Comparison of ENCODE assay signal across 8 cellular contexts in genomic region chr6:25138024-25138696, GRCh38.
DNase-seq lines count a peak whose midpoint lies in the region; ATAC-seq and TF ChIP-seq lines count a peak whose summit lies in the region.

No MANE protein-coding gene starts in this region.

- peak overlapping the region; percentile 88 for H3K9ac ChIP-seq in adipocyte (ENCODE audit: low read length)

- peaks cover 2% of the 10 kb centered on the region for H3K9me3 ChIP-seq in adipocyte (ENCODE audit: control insufficient read depth, low read length)

- intact Hi-C loops in left cardiac atrium (cut with DNase I) = no loop called here

- peak; percentile 88 for ATAC-seq in GM19043 (IDR thresholded peaks at IDR 0.05; ENCODE audit: low read depth, unreplicated experiment)
- peak; percentile 91 for ATAC-seq in HG03354 (IDR thresholded peaks at IDR 0.05; ENCODE audit: poor library complexity, severe bottlenecking, unreplicated experiment)
- ATAC-seq in left cardiac atrium = peak; percentile 91

- no peaks in the 10 kb centered on the region for H3K27me3 ChIP-seq in adipocyte (replicated peaks; ENCODE audit: control insufficient read depth, insufficient read depth, low read length)

- H3K36me3 ChIP-seq in adipocyte (ENCODE audit: control insufficient read depth, insufficient read depth, low read length, severe bottlenecking) = peaks cover 9% of the 10 kb centered on the region

- H3K4me3 ChIP-seq in AG10803 (ENCODE audit: low read length) = peak overlapping the region; percentile 57
- peak overlapping the region; percentile 84 for H3K4me3 ChIP-seq in adipocyte (ENCODE audit: low read length)

- peaks cover 38% of the 10 kb centered on the region for H3K4me1 ChIP-seq in adipocyte (ENCODE audit: control insufficient read depth, insufficient read depth, low read length)

- DNase-seq in AG10803 (ENCODE audit: low read depth) = peak; percentile 86
- peak; percentile 87 for DNase-seq in SKM-1 treated with dmso at 0.1 percent for 144 hours (lab: John Stamatoyannopoulos, UW; ENCODE audit: unreplicated experiment)
- DNase-seq in adipocyte (ENCODE audit: low read depth) = peak; percentile 77
- DNase-seq in left cardiac atrium = peak; percentile 53
- DNase-seq in stimulated activated CD4-positive, alpha-beta T cell treated with anti-CD3 and anti-CD28 coated beads, Interleukin-12 subunit alpha, Interleukin-12 subunit beta, amount 100 ng/mL, for 4 hours = peak; percentile 48
- DNase-seq in NCI-H524 (lab: John Stamatoyannopoulos, UW) = no peak

- TF ChIP-seq CTCF in AG10803 (conservative IDR thresholded peaks at IDR 0.05; ENCODE audit: low read length) = peak; percentile 57

Comparison
In these comparisons a context has a peak if more than half of its experiments do, and no peak if none do; other contexts are left out.
1. DNase-seq: peak in AG10803 (single experiment), SKM-1 treated with dmso at 0.1 percent for 144 hours (single experiment), adipocyte (single experiment), left cardiac atrium (single experiment) and stimulated activated CD4-positive, alpha-beta T cell treated with anti-CD3 and anti-CD28 coated beads, Interleukin-12 subunit alpha, Interleukin-12 subunit beta, amount 100 ng/mL, for 4 hours (single experiment); none in NCI-H524 (0 of 2).
2. Peak in every context shown above with its lines, with median percentiles within 50 percentile points of each other: ATAC-seq.